16 cellular contexts compared by ENCODE assay signal in genomic region chr1:245546875-245547274, GRCh38.
A peak's percentile ranks its signal among the peaks of the same experiment; 100 is the strongest.
DNase-seq lines count a peak whose midpoint lies in the region; ATAC-seq and TF ChIP-seq lines count a peak whose summit lies in the region.
"Had no signal": no experiment of that assay in that cellular context is flagged by ENCODE, and none has a peak within 500 bp of the region (broad histone marks: within the 10 kb centered on the region; RNA-seq: fewer than 3 reads in every experiment).

No MANE protein-coding gene starts in this region.

- H3K79me2 ChIP-seq in parathyroid adenoma = no peaks in the 10 kb centered on the region

- no peak for TF ChIP-seq POLR2A in body of pancreas (IDR thresholded peaks at IDR 0.05)
- no peak for TF ChIP-seq POLR2A in vagina (IDR thresholded peaks at IDR 0.05)

- peak; percentile 37 for DNase-seq in DMS114 treated with DMSO at 0.1 percent for 48 hours (lab: John Stamatoyannopoulos, UW; ENCODE audit: unreplicated experiment)
- peak; percentile 22 for DNase-seq in G401 (ENCODE audit: low spot score)
- peak; percentile 6 to 39 (median 14) for DNase-seq in body of pancreas
- no peak for DNase-seq in vagina (ENCODE audit: extremely low spot score in 2 of 2)
- DNase-seq in HUDEP-2 (lab: John Stamatoyannopoulos, UW; ENCODE audit: unreplicated experiment in 76 of 76) = no peak
- no peak for DNase-seq in effector CD8-positive, alpha-beta T cell (lab: John Stamatoyannopoulos, UW)
- DNase-seq: Calu3; CD4-positive, alpha-beta memory T cell; H7; NCI-H1417 treated with DMSO at 0.1 percent for 48 hours; NCI-H1930; NCI-H2171; NCI-H774 had no signal

- TF ChIP-seq CTCF in body of pancreas (IDR thresholded peaks at IDR 0.05) (no peak), parathyroid adenoma (IDR thresholded peaks at IDR 0.05) (no peak), vagina (IDR thresholded peaks at IDR 0.05) (no peak)

- no peak overlapping the region for H3K27ac ChIP-seq in body of pancreas
- H3K27ac ChIP-seq in parathyroid adenoma = no peak overlapping the region
- H3K27ac ChIP-seq in vagina = no peak overlapping the region
- H3K27ac ChIP-seq: SK-N-MC had no signal

- H3K27me3 ChIP-seq in body of pancreas (no peaks in the 10 kb centered on the region), parathyroid adenoma (ENCODE audit: control insufficient read depth, insufficient read depth, low read length) (no peaks in the 10 kb centered on the region), vagina (no peaks in the 10 kb centered on the region)

- peak overlapping the region; percentile 47 for H3K4me2 ChIP-seq in parathyroid adenoma (ENCODE audit: low read length)

- intact Hi-C loops in body of pancreas (cut with DNase I) (no loop called here), vagina (cut with DNase I) (no loop called here)

- 57 to 66% methylated on average over 16 of the region's 16 CpGs for WGBS in body of pancreas, 2 donors

- H3K9me3 ChIP-seq in body of pancreas = no peaks in the 10 kb centered on the region
- H3K9me3 ChIP-seq in parathyroid adenoma (ENCODE audit: control insufficient read depth, low read length) = no peaks in the 10 kb centered on the region
- no peaks in the 10 kb centered on the region for H3K9me3 ChIP-seq in vagina

- in situ Hi-C loops in G401 (cut with HindIII; ENCODE audit: low sequenced_read_pairs) = no loop called here

- no peak overlapping the region for H3K9ac ChIP-seq in parathyroid adenoma

- H3K4me1 ChIP-seq in body of pancreas (no peaks in the 10 kb centered on the region), parathyroid adenoma (no peaks in the 10 kb centered on the region), vagina (no peaks in the 10 kb centered on the region)

- no peaks in the 10 kb centered on the region for H3K36me3 ChIP-seq in body of pancreas (replicated peaks in 1 of 2; ENCODE audit: insufficient read depth in 1 of 2, low read depth in 2 of 2)
- H3K36me3 ChIP-seq in parathyroid adenoma (ENCODE audit: control insufficient read depth, insufficient read depth, low read length) = no peaks in the 10 kb centered on the region
- H3K36me3 ChIP-seq in vagina = no peaks in the 10 kb centered on the region

- no peak for ATAC-seq in body of pancreas
- ATAC-seq: Right ventricle myocardium inferior had no signal

- H2AFZ ChIP-seq in parathyroid adenoma = no peak overlapping the region

- H3K4me3 ChIP-seq in body of pancreas (no peak overlapping the region), parathyroid adenoma (ENCODE audit: low read depth, low read length) (no peak overlapping the region), vagina (no peak overlapping the region)
- H3K4me3 ChIP-seq: SK-N-MC had no signal

Comparison
In these comparisons a context has a peak if more than half of its experiments do, and no peak if none do; other contexts are left out.
1. DNase-seq: peak in DMS114 treated with DMSO at 0.1 percent for 48 hours (single experiment), G401 (single experiment) and body of pancreas (4 of 4); none in vagina (0 of 2), HUDEP-2 (0 of 76) and effector CD8-positive, alpha-beta T cell (single experiment).